In the genomic region with DNA sequence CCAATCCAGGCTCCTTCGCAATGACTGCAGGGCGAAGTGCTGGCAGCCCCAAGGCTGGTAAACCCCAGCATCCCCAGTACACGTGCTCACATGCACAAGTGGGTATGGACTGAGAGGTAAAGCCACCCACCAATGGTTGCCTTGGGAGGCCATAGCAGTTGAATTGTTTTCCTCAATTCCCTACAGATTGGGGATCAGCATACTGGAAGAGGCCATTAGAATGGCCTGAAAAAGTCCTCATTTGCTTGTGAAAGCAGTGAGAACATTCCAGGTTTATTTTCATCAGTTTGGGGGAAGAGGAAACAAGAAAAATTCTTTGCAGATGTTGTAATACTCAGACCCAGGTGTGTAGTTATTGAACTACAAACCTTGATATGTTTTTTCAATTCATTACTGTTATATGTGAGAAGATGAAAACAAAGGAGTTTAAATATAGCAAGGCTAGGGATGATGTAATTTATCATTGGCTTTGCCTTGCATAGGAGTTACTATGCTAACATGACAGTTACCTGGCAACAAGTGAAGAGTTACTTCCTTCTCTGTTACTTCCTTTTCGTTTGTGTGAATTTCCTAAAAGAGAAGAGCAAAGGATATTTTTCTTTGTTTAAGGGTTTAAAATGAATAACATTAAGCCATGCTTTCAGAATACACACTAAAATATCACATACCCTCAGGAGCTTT, we compare ENCODE assay signal across 8 cellular contexts. TPM values are rescaled to one million over a fixed set of nuclear protein-coding genes. Genes with fewer than 3 reads are reported as not detected.
A peak's percentile ranks its signal among the peaks of the same experiment; 100 is the strongest.
DNase-seq lines count a peak whose midpoint lies in the region; ATAC-seq and TF ChIP-seq lines count a peak whose summit lies in the region.

No MANE protein-coding gene starts in this region.

- H3K4me1 ChIP-seq in HUES64 (ENCODE audit: insufficient read depth, low read length) = peaks cover 38% of the 10 kb centered on the region
- peaks cover 25 to 32% of the 10 kb centered on the region in 2 donors for H3K4me1 ChIP-seq in adrenal gland (replicated peaks in 1 of 2)

- H3K9me3 ChIP-seq in HUES64 (ENCODE audit: insufficient read depth, low read depth, low read length) (no peaks in the 10 kb centered on the region), adrenal gland (replicated peaks in 1 of 3) (no peaks in the 10 kb centered on the region)

- no peak for TF ChIP-seq POLR2A in adrenal gland (IDR thresholded peaks at IDR 0.05)
- TF ChIP-seq POLR2A in GM18505 (IDR thresholded peaks at IDR 0.05; ENCODE audit: borderline replicate concordance, extremely low read depth, insufficient read depth, insufficient read length) = no peak

- no peaks in the 10 kb centered on the region for H3K9me3 Mint-ChIP-seq in activated CD4-positive, alpha-beta T cell treated with anti-CD3 and anti-CD28 coated beads, Interleukin-2, amount 10 ng/mL, durations not matched to agents 24 days and 14 days

- no peak for TF ChIP-seq CTCF in adrenal gland (IDR thresholded peaks at IDR 0.05)

- WGBS in HUES64 = 37% methylated on average over 3 of the region's 4 CpGs
- 63 to 76% (median 70%) methylated on average over 4 of the region's 4 CpGs for WGBS in adrenal gland, 4 donors

- no peaks in the 10 kb centered on the region for H3K27me3 ChIP-seq in HUES64 (ENCODE audit: insufficient read depth, low read length)
- H3K27me3 ChIP-seq in adrenal gland = no peaks in the 10 kb centered on the region

- H3K4me1 Mint-ChIP-seq in activated CD4-positive, alpha-beta T cell treated with anti-CD3 and anti-CD28 coated beads, Interleukin-2, amount 10 ng/mL, durations not matched to agents 24 days and 14 days = peaks cover 46% of the 10 kb centered on the region

- peak overlapping the region; percentile 60 for H3K9ac ChIP-seq in HUES64 (ENCODE audit: low read depth, low read length)

- no peaks in the 10 kb centered on the region for H3K27me3 Mint-ChIP-seq in activated CD4-positive, alpha-beta T cell treated with anti-CD3 and anti-CD28 coated beads, Interleukin-2, amount 10 ng/mL, durations not matched to agents 24 days and 14 days

- peak overlapping the region; percentile 52 for H3K27ac Mint-ChIP-seq in activated CD4-positive, alpha-beta T cell treated with anti-CD3 and anti-CD28 coated beads, Interleukin-2, amount 10 ng/mL, durations not matched to agents 24 days and 14 days

- H3K36me3 Mint-ChIP-seq in activated CD4-positive, alpha-beta T cell treated with anti-CD3 and anti-CD28 coated beads, Interleukin-2, amount 10 ng/mL, durations not matched to agents 24 days and 14 days (ENCODE audit: low read depth) = peaks cover 40% of the 10 kb centered on the region

- no peak overlapping the region for H3K4me3 Mint-ChIP-seq in activated CD4-positive, alpha-beta T cell treated with anti-CD3 and anti-CD28 coated beads, Interleukin-2, amount 10 ng/mL, durations not matched to agents 24 days and 14 days

- H3K36me3 ChIP-seq in HUES64 (ENCODE audit: insufficient read depth, low read length) (peaks cover 29% of the 10 kb centered on the region), adrenal gland (replicated peaks in 1 of 2) (peaks cover 0 to 16% of the 10 kb centered on the region in 2 donors)

- ATAC-seq in GM18505 (IDR thresholded peaks at IDR 0.05; ENCODE audit: unreplicated experiment) = no peak

- intact Hi-C loops in activated CD4-positive, alpha-beta T cell treated with anti-CD3 and anti-CD28 coated beads, Interleukin-2, amount 10 ng/mL, durations not matched to agents 24 days and 14 days (cut with micrococcal nuclease) = no loop called here
- intact Hi-C loops in adrenal gland (cut with DNase I) = loop anchor here in 1 of 2 donors (10.0 kb wide), 1 partner anchor 48 kb away; no protein-coding TSS in a partner anchor

- H3K4me3 ChIP-seq in HUES64 (ENCODE audit: low read length) (no peak overlapping the region), adrenal gland (no peak overlapping the region)

- peak overlapping the region; percentile 93 for H3K27ac ChIP-seq in HUES64 (ENCODE audit: low read depth, low read length)
- peak overlapping the region in 3 of 5 donors; percentile 8 to 56 (median 32) for H3K27ac ChIP-seq in adrenal gland

- DNase-seq in activated CD4-positive, alpha-beta T cell treated with anti-CD3 and anti-CD28 coated beads, Interleukin-2, amount 10 ng/mL, durations not matched to agents 24 days and 14 days = peak; percentile 59
- no peak for DNase-seq in activated CD4-positive, alpha-beta T cell treated with anti-CD3 and anti-CD28 coated beads for 48 hours
- DNase-seq in adrenal gland (peak in 1 of 7 donors; percentile 25), iris pigment epithelial cell (ENCODE audit: low read depth) (peak; percentile 52)
- no peak for DNase-seq in activated CD8-positive, alpha-beta memory T cell treated with anti-CD3 and anti-CD28 coated beads, Interleukin-2, amount 50 U/mL, for 4 hours
- no peak for DNase-seq in activated CD4-positive, CD25-positive, alpha-beta regulatory T cell treated with anti-CD3 and anti-CD28 coated beads, Interleukin-2, amount 50 U/mL, for 72 hours

RNA-seq across cellular contexts. Expression of a gene that starts 36.4 kb away (rescaled TPM):
- 26.5 and 29.8 TPM in 2 replicates for total RNA-seq in activated CD4-positive, alpha-beta T cell treated with anti-CD3 and anti-CD28 coated beads, Interleukin-2, amount 10 ng/mL, durations not matched to agents 24 days and 14 days
- 24.3 TPM for polyA plus RNA-seq in HUES64 (2013, experiment 1 of 2)
- 26.9 TPM for polyA plus RNA-seq in HUES64 (2013, experiment 2 of 2)
- total RNA-seq in adrenal gland = 10 to 100 TPM; 21.7 to 30.7 (median 25.0) TPM
- 10 to 100 TPM in 1 of 3 donors, 1 to 10 TPM in 2; 4.5 to 18.4 (median 6.5) TPM for polyA plus RNA-seq in adrenal gland

Comparison
In these comparisons a context has a peak if more than half of its experiments do, and no peak if none do; other contexts are left out.
1. DNase-seq: peak in activated CD4-positive, alpha-beta T cell treated with anti-CD3 and anti-CD28 coated beads, Interleukin-2, amount 10 ng/mL, durations not matched to agents 24 days and 14 days (single experiment) and iris pigment epithelial cell (single experiment); none in activated CD4-positive, alpha-beta T cell treated with anti-CD3 and anti-CD28 coated beads for 48 hours (single experiment), activated CD8-positive, alpha-beta memory T cell treated with anti-CD3 and anti-CD28 coated beads, Interleukin-2, amount 50 U/mL, for 4 hours (single experiment) and activated CD4-positive, CD25-positive, alpha-beta regulatory T cell treated with anti-CD3 and anti-CD28 coated beads, Interleukin-2, amount 50 U/mL, for 72 hours (single experiment).